In the genomic region with DNA sequence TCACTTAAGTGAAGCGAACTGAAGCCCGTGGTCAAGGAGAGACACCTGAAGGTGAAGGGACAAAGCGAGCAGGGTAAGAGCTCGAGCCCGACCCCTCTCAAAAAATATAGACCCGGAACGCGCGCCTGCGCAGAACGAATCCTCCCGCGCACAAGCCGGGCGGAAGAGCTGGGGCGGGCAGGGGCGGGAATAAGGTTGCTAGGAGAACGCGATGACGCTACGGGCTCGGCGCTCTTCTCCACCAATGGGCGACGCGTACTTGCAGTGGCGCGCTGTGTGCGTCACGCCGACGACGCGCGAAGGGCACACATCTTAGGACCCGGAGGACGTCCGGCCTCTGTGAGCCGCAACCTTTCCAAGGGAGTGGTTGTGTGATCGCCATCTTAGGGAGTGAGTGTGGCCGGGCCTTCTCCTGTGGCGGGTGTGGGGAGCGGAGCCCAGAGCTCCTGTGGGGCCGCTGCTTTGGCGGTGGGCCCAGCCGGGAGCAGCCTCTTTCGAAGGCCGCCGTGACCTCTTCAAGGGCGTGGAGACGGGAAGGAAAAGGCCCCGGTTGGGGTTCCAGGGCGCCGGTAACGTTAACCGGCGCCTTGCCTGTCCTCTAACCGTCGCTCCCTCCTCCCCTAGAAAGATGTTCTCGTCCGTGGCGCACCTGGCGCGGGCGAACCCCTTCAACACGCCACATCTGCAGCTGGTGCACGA, we compare ENCODE assay signal across 8 cellular contexts.
DNase-seq lines count a peak whose midpoint lies in the region; ATAC-seq and TF ChIP-seq lines count a peak whose summit lies in the region.

Gene SLC25A3 (plus strand): TSS at position 336 of the 699 bp plus-strand sequence. CDS start 293 bp downstream, at position 629.

- no peak for TF ChIP-seq CTCF in AG09319 (IDR thresholded peaks at IDR 0.05; ENCODE audit: low read depth, low read length)

- ATAC-seq in GM19035 (IDR thresholded peaks at IDR 0.05; ENCODE audit: unreplicated experiment) (peak; percentile 99), HG03354 (IDR thresholded peaks at IDR 0.05; ENCODE audit: poor library complexity, severe bottlenecking, unreplicated experiment) (peak; percentile 99)
- peak; percentile 98 to 99 for ATAC-seq in activated CD4-positive, CD25-positive, alpha-beta regulatory T cell treated with anti-CD3 and anti-CD28 coated beads, Interleukin-2, amount 50 U/mL, for 24 hours

- peak; percentile 97 for DNase-seq in AG09319 (ENCODE audit: extremely low read depth, low read depth)
- peak; percentile 96 for DNase-seq in NCI-H446 treated with DMSO at 0.1 percent for 48 hours (lab: John Stamatoyannopoulos, UW)
- peak; percentile 98 for DNase-seq in cerebellar cortex (ENCODE audit: low spot score)
- DNase-seq in islet precursor cell: peak; percentile 99
- peak; percentile 91 for DNase-seq in stimulated activated CD4-positive, alpha-beta T cell treated with anti-CD3 and anti-CD28 coated beads, Interleukin-12 subunit alpha, Interleukin-12 subunit beta, amount 100 ng/mL, for 48 hours (ENCODE audit: low read depth in 2 of 3, low spot score in 1 of 3)

Comparison
In these comparisons a context has a peak if more than half of its experiments do, and no peak if none do; other contexts are left out.
1. Peak in every context shown above with its lines: DNase-seq and ATAC-seq.